In genomic region chr15:40110866-40111550, GRCh38 we compare ENCODE assay signal across 31 cellular contexts. TPM values are rescaled to one million over a fixed set of nuclear protein-coding genes. Genes with fewer than 3 reads are reported as not detected.
A peak's percentile ranks its signal among the peaks of the same experiment; 100 is the strongest.
DNase-seq lines count a peak whose midpoint lies in the region; FAIRE-seq and TF ChIP-seq lines count a peak whose summit lies in the region.
"Had no signal": no experiment of that assay in that cellular context is flagged by ENCODE, and none has a peak within 500 bp of the region (broad histone marks: within the 10 kb centered on the region; RNA-seq: fewer than 3 reads in every experiment).

No MANE protein-coding gene starts in this region.

- H4K91ac ChIP-seq in H1 (replicated peaks; ENCODE audit: insufficient read length, low read length) = no peak overlapping the region

- H3K56ac ChIP-seq in H1 (replicated peaks; ENCODE audit: insufficient read length, low read depth, low read length) = no peak overlapping the region

- H3K27me3 ChIP-seq in cardiac muscle cell (no peaks in the 10 kb centered on the region), right atrium auricular region (no peaks in the 10 kb centered on the region), H1 (replicated peaks in 1 of 4; ENCODE audit: control insufficient read depth in 3 of 4, extremely low read depth in 1 of 4, insufficient read depth in 3 of 4, low read length in 3 of 4) (no peaks in the 10 kb centered on the region), A673 (replicated peaks; ENCODE audit: insufficient read depth, low read depth, low read length, poor library complexity) (no peaks in the 10 kb centered on the region)
- H3K27me3 ChIP-seq: ascending aorta, sigmoid colon, stomach, uterus had no signal

- POLR2A ChIA-PET in H1 (lab: Charles Lee; ENCODE audit: partially characterized antibody) (interaction anchor here (0.5 to 2.9 kb wide), 7 partner anchors 13 to 117 kb away, joined by 3 to 19 read pairs (median 4); no protein-coding TSS in a partner anchor), A673 (lab: Charles Lee; ENCODE audit: low non-redundant PET) (no interaction called here)

- CTCF ChIA-PET in H1 (lab: Charles Lee; ENCODE audit: partially characterized antibody) (interaction anchor here (0.8 to 23.9 kb wide), 15 partner anchors 8 to 324 kb away, joined by 3 to 406 read pairs (median 4); partner anchors contain the start of genes BUB1B and SRP14), A673 (lab: Charles Lee) (no interaction called here)

- H4K20me1 ChIP-seq in H1 (replicated peaks in 1 of 2; ENCODE audit: control insufficient read depth in 1 of 2, insufficient read depth in 2 of 2, low read length in 2 of 2) = peaks cover 0 to 2% of the 10 kb centered on the region in 2 experiments

- H3K23ac ChIP-seq in H1 (ENCODE audit: insufficient read length) = no peak overlapping the region

- H3K4me1 Mint-ChIP-seq in IgD-negative memory B cell (peaks cover 20 to 28% (median 28%) of the 10 kb centered on the region in 3 donors), type B pancreatic cell (ENCODE audit: unreplicated experiment) (peaks cover 55% of the 10 kb centered on the region)

- no peak for TF ChIP-seq POLR2A in H1 (IDR thresholded peaks at IDR 0.05; ENCODE audit: control extremely low read depth in 1 of 2, low read depth in 2 of 2, low read length in 2 of 2)

- no peak overlapping the region for H2BK20ac ChIP-seq in H1 (ENCODE audit: low read length)

- H3K4me2 ChIP-seq in H1 (ENCODE audit: insufficient read depth in 1 of 2, low read depth in 2 of 2, low read length in 2 of 2) = no peak overlapping the region
- H3K4me2 ChIP-seq: PC-9 had no signal

- H3K4me1 ChIP-seq in cardiac muscle cell (ENCODE audit: low read depth) (peaks cover 27% of the 10 kb centered on the region), right atrium auricular region (peaks cover 0 to 30% of the 10 kb centered on the region in 2 donors), H1 (replicated peaks in 1 of 4; ENCODE audit: control insufficient read depth in 3 of 4, insufficient read depth in 4 of 4, low read length in 3 of 4) (peaks cover 19 to 40% (median 25%) of the 10 kb centered on the region in 4 experiments), A673 (ENCODE audit: insufficient read depth, low read length, poor library complexity, severe bottlenecking) (peaks cover 19% of the 10 kb centered on the region)

- H3K9me3 Mint-ChIP-seq in IgD-negative memory B cell (no peaks in the 10 kb centered on the region), type B pancreatic cell (no peaks in the 10 kb centered on the region)
- H3K9me3 Mint-ChIP-seq: activated naive CD8-positive, alpha-beta T cell treated with anti-CD3 and anti-CD28 coated beads for 36 hours; activated T-helper 2 cell treated with anti-CD3 and anti-CD28 coated beads, Interferon-gamma antibody, Interleukin-2, Interleukin-4, amounts not matched to agents 10 μg/mL and 5 μg/mL and 100 μg/mL, durations not matched to agents 14 hours and 24 hours and 36 hours; effector memory CD8-positive, alpha-beta T cell; HFFc6 had no signal

- no peak overlapping the region for H3K9ac ChIP-seq in H1 (replicated peaks in 1 of 4; ENCODE audit: extremely low read depth in 1 of 4, low read depth in 3 of 4, low read length in 3 of 4)

- H3K36me3 ChIP-seq in cardiac muscle cell = no peaks in the 10 kb centered on the region
- H3K36me3 ChIP-seq in right atrium auricular region = no peaks in the 10 kb centered on the region
- no peaks in the 10 kb centered on the region for H3K36me3 ChIP-seq in H1 (ENCODE audit: control insufficient read depth in 2 of 4, insufficient read depth in 4 of 4, low read length in 3 of 4)
- no peaks in the 10 kb centered on the region for H3K36me3 ChIP-seq in A673 (ENCODE audit: insufficient read depth, low read length, poor library complexity, severe bottlenecking)
- H3K36me3 ChIP-seq: ascending aorta, prostate gland, sigmoid colon, stomach, uterus had no signal

- H3K79me2 ChIP-seq in H1 (ENCODE audit: control insufficient read depth in 1 of 2, insufficient read depth in 2 of 2, low read length in 2 of 2) = no peaks in the 10 kb centered on the region

- no peak for TF ChIP-seq EP300 in H1 (IDR thresholded peaks at IDR 0.05; ENCODE audit: borderline replicate concordance in 1 of 2, low read depth in 2 of 2, low read length in 2 of 2)

- peak overlapping the region; percentile 72; the same call in 1 of the 2 replicates for H2BK15ac ChIP-seq in H1 (ENCODE audit: low read length)

- H2BK12ac ChIP-seq in H1 (ENCODE audit: low read depth, low read length) = no peak overlapping the region

- H4K8ac ChIP-seq in H1 (ENCODE audit: extremely low read depth, insufficient read depth, low read length) = no peak overlapping the region

- H3K27me3 Mint-ChIP-seq in IgD-negative memory B cell (peaks cover 1% of the 10 kb centered on the region), type B pancreatic cell (no peaks in the 10 kb centered on the region)

- TF ChIP-seq CTCF in cardiac muscle cell (IDR thresholded peaks at IDR 0.05; ENCODE audit: low read depth, low read length) (no peak), right atrium auricular region (IDR thresholded peaks at IDR 0.05) (no peak), H1 (IDR thresholded peaks at IDR 0.05; ENCODE audit: control extremely low read depth in 1 of 3, insufficient read depth in 1 of 3, low read depth in 1 of 3, low read length in 3 of 3) (no peak), type B pancreatic cell (conservative IDR thresholded peaks at IDR 0.05) (no peak), A673 (conservative IDR thresholded peaks at IDR 0.05; ENCODE audit: low read depth, low read length) (no peak)

- H3K27ac ChIP-seq in cardiac muscle cell (peak overlapping the region; percentile 56), right atrium auricular region (no peak overlapping the region), H1 (ENCODE audit: low read depth, low read length) (no peak overlapping the region), A673 (ENCODE audit: low read depth, low read length, poor library complexity, severe bottlenecking) (no peak overlapping the region)
- H3K27ac ChIP-seq: ascending aorta, PC-9, prostate gland, sigmoid colon, stomach, uterus had no signal

- H3K4ac ChIP-seq in H1 (replicated peaks; ENCODE audit: insufficient read length, low read depth, low read length) = no peak overlapping the region

- H3K9me3 ChIP-seq in cardiac muscle cell (ENCODE audit: low read depth) (no peaks in the 10 kb centered on the region), right atrium auricular region (no peaks in the 10 kb centered on the region), H1 (ENCODE audit: insufficient read depth in 2 of 2, low read depth in 1 of 2, low read length in 1 of 2) (no peaks in the 10 kb centered on the region), A673 (ENCODE audit: low read depth, low read length, poor library complexity, severe bottlenecking) (no peaks in the 10 kb centered on the region)
- H3K9me3 ChIP-seq: ascending aorta, prostate gland, sigmoid colon, stomach, uterus had no signal

- H3K18ac ChIP-seq in H1 (ENCODE audit: extremely low read depth, low read length) = no peak overlapping the region

- no peak for FAIRE-seq in H1 (lab: Jason Lieb, UNC)
- FAIRE-seq: GM12891 had no signal

- no peak for DNase-seq in cardiac muscle cell (ENCODE audit: low read depth in 1 of 2, low spot score in 1 of 2)
- DNase-seq in right atrium auricular region (ENCODE audit: low spot score) = no peak
- DNase-seq in H1 (ENCODE audit: low read depth in 1 of 2, low spot score in 2 of 2) = no peak
- no peak for DNase-seq in type B pancreatic cell (ENCODE audit: extremely low spot score, unreplicated experiment)
- no peak for DNase-seq in A673 (ENCODE audit: low spot score)
- no peak for DNase-seq in hippocampal formation (lab: John Stamatoyannopoulos, UW)
- no peak for DNase-seq in NCI-H2029 treated with DMSO at 0.1 percent for 48 hours (lab: John Stamatoyannopoulos, UW)
- DNase-seq: activated naive CD8-positive, alpha-beta T cell treated with anti-CD3 and anti-CD28 coated beads for 36 hours; activated T-cell treated with anti-CD3 and anti-CD28 coated beads for 4 hours; caudate nucleus; cortex of kidney; DMS153; effector memory CD8-positive, alpha-beta T cell; HFFc6; left colon; NCI-H1105 treated with DMSO at 0.1 percent for 48 hours; NCI-H2029; NCI-H526; nucleus accumbens; PC-9; sigmoid colon; stimulated activated CD4-positive, alpha-beta T cell treated with anti-CD3 and anti-CD28 coated beads, Interleukin-12 subunit alpha, Interleukin-12 subunit beta, amount 100 ng/mL, for 4 hours; stimulated activated CD4-positive, alpha-beta T cell treated with anti-CD3 and anti-CD28 coated beads, Interleukin-2, amount 100 ng/mL, for 48 hours; stomach; uterus had no signal

- H3K79me1 ChIP-seq in H1 (ENCODE audit: low read depth, low read length) = no peaks in the 10 kb centered on the region

- no peak overlapping the region for H3K4me3 ChIP-seq in cardiac muscle cell
- H3K4me3 ChIP-seq in right atrium auricular region = no peak overlapping the region
- no peak overlapping the region for H3K4me3 ChIP-seq in H1 (ENCODE audit: extremely low read depth in 1 of 4, insufficient read depth in 2 of 4, low read depth in 3 of 4, low read length in 4 of 4)
- H3K4me3 ChIP-seq in A673 (ENCODE audit: low read depth, low read length, poor library complexity, severe bottlenecking) = no peak overlapping the region
- H3K4me3 ChIP-seq: ascending aorta, PC-9, prostate gland, sigmoid colon, stomach, uterus had no signal

- H3K14ac ChIP-seq in H1 (ENCODE audit: insufficient read length) = no peak overlapping the region

- H2BK120ac ChIP-seq in H1 (replicated peaks; ENCODE audit: low read depth, low read length) = no peak overlapping the region

- H3K36me3 Mint-ChIP-seq in IgD-negative memory B cell = no peaks in the 10 kb centered on the region
- no peaks in the 10 kb centered on the region for H3K36me3 Mint-ChIP-seq in type B pancreatic cell
- H3K36me3 Mint-ChIP-seq: activated naive CD8-positive, alpha-beta T cell treated with anti-CD3 and anti-CD28 coated beads for 36 hours had no signal

- 90% methylated on average over 9 of the region's 9 CpGs; no CpG with 5 or more reads in 1 of the 2 experiments for WGBS in H1 (ENCODE audit: extremely low coverage in 1 of 2, insufficient coverage in 1 of 2, insufficient read length in 1 of 2, insufficient replicate concordance in 2 of 2, low coverage in 1 of 2, low lambda C conversion rate in 2 of 2, missing lambda C conversion rate in 1 of 2), 2 experiments

- H4K5ac ChIP-seq in H1 (ENCODE audit: insufficient read length, low read depth, low read length) = no peak overlapping the region

- H2AK5ac ChIP-seq in H1 (ENCODE audit: low read depth, low read length) = no peak overlapping the region

- BruUV-seq in A673 (replicated peaks; lab: Mats Ljungman, UMichigan) = no TSS peak

- intact Hi-C loops in A673 (cut with micrococcal nuclease; ENCODE audit: unreplicated experiment) = no loop called here

- H2AFZ ChIP-seq in H1 (ENCODE audit: low read length) = no peak overlapping the region
- H2AFZ ChIP-seq: PC-9 had no signal

- H3K27ac Mint-ChIP-seq in IgD-negative memory B cell (peak overlapping the region in 2 of 3 donors; percentile 7 to 19), type B pancreatic cell (peak overlapping the region; percentile 38)
- H3K27ac Mint-ChIP-seq: activated naive CD8-positive, alpha-beta T cell treated with anti-CD3 and anti-CD28 coated beads for 36 hours; activated T-helper 2 cell treated with anti-CD3 and anti-CD28 coated beads, Interferon-gamma antibody, Interleukin-2, Interleukin-4, amounts not matched to agents 10 μg/mL and 5 μg/mL and 100 μg/mL, durations not matched to agents 14 hours and 24 hours and 36 hours; effector memory CD8-positive, alpha-beta T cell; HFFc6 had no signal

- TF ChIP-seq RAD21 in H1 (IDR thresholded peaks at IDR 0.05 in 1 of 2, conservative IDR thresholded peaks at IDR 0.05 in 1 of 2; ENCODE audit: low read depth in 2 of 2, low read length in 2 of 2) = no peak

- no peak overlapping the region; the same call in 1 of the 2 replicates for H2BK5ac ChIP-seq in H1 (ENCODE audit: low read depth, low read length)

- H3K4me3 Mint-ChIP-seq in IgD-negative memory B cell (peak overlapping the region in 2 of 4 donors; percentile 63 to 65), type B pancreatic cell (peak overlapping the region; percentile 78)
- H3K4me3 Mint-ChIP-seq: activated naive CD8-positive, alpha-beta T cell treated with anti-CD3 and anti-CD28 coated beads for 36 hours; effector memory CD8-positive, alpha-beta T cell; HFFc6 had no signal

- peaks cover 11% of the 10 kb centered on the region; the same call in 1 of the 2 replicates for H3K23me2 ChIP-seq in H1 (ENCODE audit: low read depth, low read length)

RNA-seq across cellular contexts. Expression of gene BMF, which starts 2.3 kb away (rescaled TPM):
- total RNA-seq in cardiac muscle cell (29.8 and 56.1 TPM in 2 replicates), right atrium auricular region (1 to 10 TPM; 1.3 to 3.0 TPM), type B pancreatic cell (ENCODE audit: low replicate concordance) (60.9 and 112 TPM in 2 replicates), A673 (2021) (18.5 and 29.9 TPM in 2 replicates)
- polyA plus RNA-seq in cardiac muscle cell (8.1 and 26.0 TPM in 2 replicates), IgD-negative memory B cell (5.8 TPM), H1 (2011; rRNA removed) (21.2 and 29.0 TPM in 2 replicates)
- total RNA-seq in H1 (2021; fragmentation: NEBNext Ultra II Directional; extraction: Animal tissue kit (Norgen Biotek cat#: 25700)) = 24.2 and 30.9 TPM in 2 replicates
- polyA plus RNA-seq in H1 (2011; cell fraction: cytosol; rRNA removed) = 23.4 TPM
- polyA plus RNA-seq in H1 (2011; cell fraction: nucleus; rRNA removed) = 28.4 TPM
- 20.6 to 25.4 TPM (median 23.4 TPM) in 4 replicates for polyA plus RNA-seq in H1 (2012, experiment 1 of 2)
- polyA plus RNA-seq in H1 (2012, experiment 2 of 2) = 20.0 TPM
- 9.5 TPM for polyA plus RNA-seq in H1 (2013, experiment 1 of 2)
- 9.4 TPM for polyA plus RNA-seq in H1 (2013, experiment 2 of 2)
- polyA minus RNA-seq in H1 (2011; rRNA and poly(A)+ RNA removed) = 36.9 and 38.5 TPM in 2 replicates
- polyA minus RNA-seq in H1 (2011; cell fraction: cytosol; rRNA and poly(A)+ RNA removed) = 23.9 TPM
- polyA minus RNA-seq in H1 (2011; cell fraction: nucleus; rRNA and poly(A)+ RNA removed) = 28.7 TPM
- total RNA-seq: MCF 10A had no signal

RNA-seq across cellular contexts. Expression of gene BUB1B, which starts 49.9 kb away (rescaled TPM):
- 20.6 and 157 TPM in 2 replicates for total RNA-seq in cardiac muscle cell
- polyA plus RNA-seq in cardiac muscle cell = 10.1 and 41.0 TPM in 2 replicates
- total RNA-seq in right atrium auricular region = 1 to 10 TPM in 1 of 2 donors, under 1 TPM in 1; 0.39 to 2.1 TPM
- 0.55 TPM for polyA plus RNA-seq in IgD-negative memory B cell
- 144 and 153 TPM in 2 replicates for total RNA-seq in H1 (2021; fragmentation: NEBNext Ultra II Directional; extraction: Animal tissue kit (Norgen Biotek cat#: 25700))
- 31.7 and 48.9 TPM in 2 replicates for polyA plus RNA-seq in H1 (2011; rRNA removed)
- polyA plus RNA-seq in H1 (2011; cell fraction: cytosol; rRNA removed) = 68.3 TPM
- polyA plus RNA-seq in H1 (2011; cell fraction: nucleus; rRNA removed) = 101 TPM
- 93.4 to 126 TPM (median 104 TPM) in 4 replicates for polyA plus RNA-seq in H1 (2012, experiment 1 of 2)
- polyA plus RNA-seq in H1 (2012, experiment 2 of 2) = 5.9 TPM
- 72.9 TPM for polyA plus RNA-seq in H1 (2013, experiment 1 of 2)
- polyA plus RNA-seq in H1 (2013, experiment 2 of 2) = 69.3 TPM
- 72.1 and 91.2 TPM in 2 replicates for polyA minus RNA-seq in H1 (2011; rRNA and poly(A)+ RNA removed)
- polyA minus RNA-seq in H1 (2011; cell fraction: cytosol; rRNA and poly(A)+ RNA removed) = 43.2 TPM
- polyA minus RNA-seq in H1 (2011; cell fraction: nucleus; rRNA and poly(A)+ RNA removed) = 127 TPM
- total RNA-seq in type B pancreatic cell (ENCODE audit: low replicate concordance) = 21.8 and 69.5 TPM in 2 replicates
- total RNA-seq in A673 (2021) = 190 and 196 TPM in 2 replicates
- total RNA-seq: ascending aorta had no signal
